Comparison of ENCODE assay signal across 8 cellular contexts in genomic region chr9:114681594-114682332, GRCh38. TPM values are rescaled to one million over a fixed set of nuclear protein-coding genes. Genes with fewer than 3 reads are reported as not detected.
DNase-seq lines count a peak whose midpoint lies in the region; ATAC-seq and TF ChIP-seq lines count a peak whose summit lies in the region.

TSS of gene TEX48 (minus strand) at chr9:114682192. CDS start at chr9:114671723, 10,469 bp downstream.

- peak within 1 kb of the TSS; percentile 78 for H2BK120ac ChIP-seq in IMR-90 (ENCODE audit: low read depth, low read length)

- no peak within 1 kb of the TSS for H4K5ac ChIP-seq in IMR-90 (ENCODE audit: low read depth, low read length)

- in situ Hi-C loops in IMR-90 (cut with MboI; ENCODE audit: low sequenced_read_pairs) = no loop called here
- in situ Hi-C loops in transverse colon (cut with MboI; ENCODE audit: low pct_ligation_motif_present in 1 of 4, low pct_unique_long_range_greater_than_20kb in 1 of 4, low sequenced_read_pairs in 3 of 4) = loop anchor here in 3 of 4 donors (10.0 to 25.0 kb wide), 3 partner anchors 53 to 831 kb away; no protein-coding TSS in a partner anchor

- dilution Hi-C loops in IMR-90 (cut with HindIII; ENCODE audit: low sequenced_read_pairs, unreplicated experiment) = no loop called here

- H3K36me3 ChIP-seq in IMR-90 (ENCODE audit: control insufficient read depth, insufficient read depth, low read length) (no peaks in the 10 kb centered on the region), PC-9 (ENCODE audit: low read depth) (no peaks in the 10 kb centered on the region), osteoblast (ENCODE audit: insufficient read depth, low read length) (no peaks in the 10 kb centered on the region), transverse colon (no peaks in the 10 kb centered on the region)

- POLR2A ChIA-PET in IMR-90 (lab: Charles Lee; ENCODE audit: unreplicated experiment) (no interaction called here), PC-9 (lab: Charles Lee; ENCODE audit: unreplicated experiment) (no interaction called here)

- no peak within 1 kb of the TSS for H3K18ac ChIP-seq in IMR-90 (ENCODE audit: low read depth, low read length)

- peaks cover 10% of the 10 kb centered on the region for H3K9me1 ChIP-seq in IMR-90 (ENCODE audit: insufficient read depth, low read length)

- no peaks in the 10 kb centered on the region for H3K79me1 ChIP-seq in IMR-90 (ENCODE audit: low read depth in 1 of 2, low read length in 2 of 2)

- H3K9me2 ChIP-seq in PC-9 (ENCODE audit: insufficient read depth) = no peaks in the 10 kb centered on the region

- H3K4me3 ChIP-seq in IMR-90 (ENCODE audit: insufficient read depth, low read depth, low read length) = no peak within 1 kb of the TSS
- H3K4me3 ChIP-seq in PC-9 = no peak within 1 kb of the TSS
- H3K4me3 ChIP-seq in osteoblast (ENCODE audit: insufficient read depth, low read length) = no peak within 1 kb of the TSS
- H3K4me3 ChIP-seq in transverse colon = no peak within 1 kb of the TSS

- H3K27ac ChIP-seq in IMR-90 (ENCODE audit: insufficient read depth, low read length) (no peak within 1 kb of the TSS), PC-9 (no peak within 1 kb of the TSS), osteoblast (ENCODE audit: low read depth, low read length) (no peak within 1 kb of the TSS), transverse colon (no peak within 1 kb of the TSS)

- TF ChIP-seq RAD21 in IMR-90 (IDR thresholded peaks at IDR 0.05; ENCODE audit: low read length) = peak; percentile 75

- TF ChIP-seq POLR2A in IMR-90 (IDR thresholded peaks at IDR 0.05; ENCODE audit: low read depth, low read length) (no peak), transverse colon (IDR thresholded peaks at IDR 0.05) (no peak)

- H2BK15ac ChIP-seq in IMR-90 (ENCODE audit: low read depth, low read length) = peak within 1 kb of the TSS; percentile 49; the same call in 1 of the 3 replicates

- H4K91ac ChIP-seq in IMR-90 (ENCODE audit: insufficient read depth, low read depth, low read length) = no peak within 1 kb of the TSS

- H3K4me2 ChIP-seq in IMR-90 (ENCODE audit: low read depth, low read length) (no peak within 1 kb of the TSS), PC-9 (no peak within 1 kb of the TSS), osteoblast (ENCODE audit: insufficient read depth, low read length) (peak within 1 kb of the TSS; percentile 24)

- WGBS in IMR-90 (ENCODE audit: extremely low coverage in 2 of 2, insufficient read length in 1 of 2), 2 experiments = 86% methylated on average over 1 of the region's 8 CpGs; no CpG with 5 or more reads in 1 of the 2 experiments
- WGBS in transverse colon (ENCODE audit: low coverage in 1 of 2), 2 donors = 33 to 63% methylated on average over 3 to 8 of the region's 8 CpGs

- TF ChIP-seq CTCF in IMR-90 (conservative IDR thresholded peaks at IDR 0.05; ENCODE audit: low read depth, low read length) = peak; percentile 70
- TF ChIP-seq CTCF in PC-9 (conservative IDR thresholded peaks at IDR 0.05) = peak; percentile 82
- peak; percentile 72 for TF ChIP-seq CTCF in osteoblast (IDR thresholded peaks at IDR 0.05; ENCODE audit: extremely low read depth, low read depth, low read length)
- peak; percentile 48 to 77 (median 71) for TF ChIP-seq CTCF in transverse colon (IDR thresholded peaks at IDR 0.05)

- no peak within 1 kb of the TSS for H2BK5ac ChIP-seq in IMR-90 (ENCODE audit: low read depth, low read length, poor library complexity, severe bottlenecking)

- peak within 1 kb of the TSS; percentile 85; the same call in 1 of the 2 replicates for H2AK5ac ChIP-seq in IMR-90 (ENCODE audit: low read depth, low read length)

- H3K9ac ChIP-seq in IMR-90 (ENCODE audit: low read depth, low read length) = no peak within 1 kb of the TSS

- no peak within 1 kb of the TSS for H3K56ac ChIP-seq in IMR-90 (ENCODE audit: extremely low read depth, insufficient read depth, low read length)

- BruUV-seq in IMR-90 (replicated peaks; lab: Mats Ljungman, UMichigan) = no TSS peak
- BruUV-seq in PC-9 (replicated peaks; lab: Mats Ljungman, UMichigan) = no TSS peak

- H4K20me1 ChIP-seq in IMR-90 (ENCODE audit: insufficient read depth, low read length) (no peaks in the 10 kb centered on the region), PC-9 (ENCODE audit: insufficient read depth) (no peaks in the 10 kb centered on the region), osteoblast (ENCODE audit: insufficient read depth, low read length) (no peaks in the 10 kb centered on the region)

- H3K27me3 ChIP-seq in IMR-90 (ENCODE audit: control insufficient read depth, insufficient read depth, low read length) (no peaks in the 10 kb centered on the region), PC-9 (ENCODE audit: insufficient read depth, low read depth) (no peaks in the 10 kb centered on the region), osteoblast (ENCODE audit: insufficient read depth, low read length) (no peaks in the 10 kb centered on the region), transverse colon (no peaks in the 10 kb centered on the region)

- H3K14ac ChIP-seq in IMR-90 (replicated peaks; ENCODE audit: low read depth, low read length) = no peak within 1 kb of the TSS

- no peak for TF ChIP-seq EP300 in transverse colon (IDR thresholded peaks at IDR 0.05; ENCODE audit: low read depth)

- ATAC-seq in GM21515 (IDR thresholded peaks at IDR 0.05; ENCODE audit: unreplicated experiment) (peak; percentile 93), IMR-90 (ENCODE audit: low read depth) (peak; percentile 58)

- peak within 1 kb of the TSS; percentile 69 for H2AFZ ChIP-seq in IMR-90 (replicated peaks; ENCODE audit: low read length, poor library complexity)
- no peak within 1 kb of the TSS for H2AFZ ChIP-seq in PC-9
- no peak within 1 kb of the TSS for H2AFZ ChIP-seq in osteoblast (ENCODE audit: low read length)

- intact Hi-C loops in IMR-90 (cut with micrococcal nuclease) = loop anchor here (1.0 to 5.0 kb wide), 4 partner anchors 58 to 841 kb away; no protein-coding TSS in a partner anchor
- intact Hi-C loops in PC-9 (cut with micrococcal nuclease; ENCODE audit: unreplicated experiment) = loop anchor here (1.0 to 5.0 kb wide), 7 partner anchors 36 to 841 kb away; partner anchors contain the start of gene TNFSF15
- intact Hi-C loops in transverse colon (cut with DNase I; ENCODE audit: low total_unique reads) = loop anchor here (5.0 kb wide), 1 partner anchor 331 kb away; no protein-coding TSS in a partner anchor

- H3K23ac ChIP-seq in IMR-90 (ENCODE audit: low read depth, low read length) = no peak within 1 kb of the TSS

- CTCF ChIA-PET in IMR-90 (lab: Yijun Ruan, JAX) = interaction anchor here (0.9 to 3.3 kb wide), 15 partner anchors 9 to 341 kb away, joined by 3 to 25 read pairs (median 6); no protein-coding TSS in a partner anchor
- CTCF ChIA-PET in PC-9 (lab: Charles Lee) = interaction anchor here (0.6 to 0.7 kb wide), 3 partner anchors 124 to 282 kb away, joined by 3 to 6 read pairs (median 3); no protein-coding TSS in a partner anchor

- no peaks in the 10 kb centered on the region for H3K9me3 ChIP-seq in IMR-90 (ENCODE audit: control insufficient read depth, insufficient read depth, low read length)
- 0 out of 2 replicates have a peak, but pooled peaks cover 4% of the 10 kb centered on the region for H3K9me3 ChIP-seq in PC-9 (ENCODE audit: insufficient read depth, low read depth)
- no peaks in the 10 kb centered on the region for H3K9me3 ChIP-seq in osteoblast (ENCODE audit: low read depth, low read length)
- no peaks in the 10 kb centered on the region for H3K9me3 ChIP-seq in transverse colon

- H2BK20ac ChIP-seq in IMR-90 (ENCODE audit: low read depth, low read length) = peak within 1 kb of the TSS; percentile 55

- no peaks in the 10 kb centered on the region for H3F3A ChIP-seq in PC-9 (ENCODE audit: insufficient read depth, low read depth)

- H2AK9ac ChIP-seq in IMR-90 (replicated peaks; ENCODE audit: low read depth, low read length, poor library complexity) = peak within 1 kb of the TSS; percentile 71

- peak; percentile 86 for DNase-seq in DMS 273 (lab: John Stamatoyannopoulos, UW; ENCODE audit: unreplicated experiment)
- peak; percentile 74 for DNase-seq in IMR-90
- DNase-seq in PC-9 = peak; percentile 48 to 63
- DNase-seq in activated T-cell treated with anti-CD3 and anti-CD28 coated beads for 4 hours = peak; percentile 78
- DNase-seq in fibroblast of peridontal ligament (ENCODE audit: extremely low read depth) = peak; percentile 82
- DNase-seq in osteoblast (ENCODE audit: insufficient read length, low spot score, missing footprints) = no peak
- peak; percentile 83 for DNase-seq in transverse colon

- H3K79me2 ChIP-seq in PC-9 (ENCODE audit: low read depth) (no peaks in the 10 kb centered on the region), osteoblast (ENCODE audit: insufficient read depth, low read length) (no peaks in the 10 kb centered on the region)

- H4K8ac ChIP-seq in IMR-90 (ENCODE audit: low read depth in 2 of 2, low read length in 2 of 2) = no peak within 1 kb of the TSS

- peak within 1 kb of the TSS; percentile 60 for H3K4ac ChIP-seq in IMR-90 (ENCODE audit: low read depth, low read length)

- H3K4me1 ChIP-seq in IMR-90 (ENCODE audit: control insufficient read depth, insufficient read depth, low read length) = peaks cover 9% of the 10 kb centered on the region
- H3K4me1 ChIP-seq in PC-9 (replicated peaks; ENCODE audit: insufficient read depth) = peaks cover 23% of the 10 kb centered on the region
- peaks cover 23% of the 10 kb centered on the region for H3K4me1 ChIP-seq in osteoblast (ENCODE audit: insufficient read depth, low read length)
- H3K4me1 ChIP-seq in transverse colon = peaks cover 0 to 8% (median 0%) of the 10 kb centered on the region in 4 donors

TF ChIP-seq in IMR-90, 13 proteins besides CTCF, POLR2A, EP300 and RAD21:
- no peak for TF ChIP-seq MAFK (IDR thresholded peaks at IDR 0.05; ENCODE audit: low read depth, low read length)
- peak; percentile 60 for TF ChIP-seq SMC3 (IDR thresholded peaks at IDR 0.05; ENCODE audit: low read depth, low read length)

RNA-seq across cellular contexts. Expression of gene TEX48, which starts in this region (rescaled TPM):
- total RNA-seq in IMR-90 (2012; rRNA removed) (not detected in 2 replicates), PC-9 (2021) (not detected in 2 replicates), osteoblast (not detected in 2 replicates), transverse colon (not detected)
- polyA plus RNA-seq in IMR-90 (2012; rRNA removed) = not detected in 2 replicates
- polyA plus RNA-seq in IMR-90 (2012; cell fraction: cytosol; rRNA removed) = not detected in 2 replicates
- polyA plus RNA-seq in IMR-90 (2012; cell fraction: nucleus; rRNA removed; ENCODE audit: low replicate concordance) = not detected in 2 replicates

Comparison
In these comparisons a context has a peak if more than half of its experiments do, and no peak if none do; other contexts are left out.
1. Peak in DNase-seq and ATAC-seq in IMR-90; RNA of the gene not detected or under 1 TPM.
2. Peak in DNase-seq in PC-9; RNA of the gene not detected or under 1 TPM.
3. Peak in DNase-seq in transverse colon; RNA of the gene not detected or under 1 TPM.